16 cellular contexts compared by ENCODE assay signal in the genomic region with DNA sequence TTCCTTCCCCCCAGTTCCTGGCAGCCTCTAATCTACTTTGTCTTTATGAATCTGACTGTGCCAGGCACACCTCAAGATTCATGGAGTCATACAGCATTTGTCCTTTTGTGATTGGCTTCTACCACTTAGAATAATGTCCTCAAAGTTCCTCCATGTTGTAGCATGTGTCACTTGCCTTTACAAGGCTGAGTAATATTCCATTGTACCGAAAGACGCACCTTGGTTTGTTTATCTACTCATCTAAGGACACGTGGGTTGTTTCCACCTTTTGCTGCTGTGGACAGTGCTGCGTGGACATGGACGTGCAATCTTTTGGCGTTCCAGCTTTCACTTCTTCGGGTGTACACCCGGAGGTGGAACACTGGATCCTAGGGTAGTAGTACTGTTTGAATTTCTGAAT.
"Had no signal": no experiment of that assay in that cellular context is flagged by ENCODE, and none has a peak within 500 bp of the region (broad histone marks: within the 10 kb centered on the region; RNA-seq: fewer than 3 reads in every experiment).

No MANE protein-coding gene starts in this region.

- H3K27ac ChIP-seq: neutrophil, parathyroid adenoma, right atrium auricular region had no signal

- H3K4me3 ChIP-seq: ascending aorta, dorsolateral prefrontal cortex, right atrium auricular region, upper lobe of left lung had no signal

- H3K79me2 ChIP-seq: parathyroid adenoma had no signal

- H3K4me1 ChIP-seq: parathyroid adenoma had no signal

- H3K9me3 ChIP-seq: ascending aorta, neutrophil, right atrium auricular region, upper lobe of left lung had no signal

- DNase-seq: activated CD4-positive, alpha-beta T cell treated with anti-CD3 and anti-CD28 coated beads, Interleukin-2, amount 50 U/mL, for 1 hour; activated CD8-positive, alpha-beta memory T cell treated with anti-CD3 and anti-CD28 coated beads for 24 hours; activated naive CD4-positive, alpha-beta T cell treated with anti-CD3 and anti-CD28 coated beads, Interleukin-2, amount 10 ng/mL, durations not matched to agents 7 days and 5 days; erythroblast; glutamatergic neuron; hypothalamus; mesendoderm; natural killer cell; stimulated activated CD4-positive, alpha-beta T cell treated with anti-CD3 and anti-CD28 coated beads, Interleukin-4, amount 100 ng/mL, for 24 hours; stimulated activated naive CD4-positive, alpha-beta T cell had no signal

- H3K27me3 ChIP-seq: ascending aorta, dorsolateral prefrontal cortex, neutrophil, right atrium auricular region, upper lobe of left lung had no signal

- H2AFZ ChIP-seq: parathyroid adenoma had no signal
